14 cellular contexts compared by ENCODE assay signal in the genomic region with DNA sequence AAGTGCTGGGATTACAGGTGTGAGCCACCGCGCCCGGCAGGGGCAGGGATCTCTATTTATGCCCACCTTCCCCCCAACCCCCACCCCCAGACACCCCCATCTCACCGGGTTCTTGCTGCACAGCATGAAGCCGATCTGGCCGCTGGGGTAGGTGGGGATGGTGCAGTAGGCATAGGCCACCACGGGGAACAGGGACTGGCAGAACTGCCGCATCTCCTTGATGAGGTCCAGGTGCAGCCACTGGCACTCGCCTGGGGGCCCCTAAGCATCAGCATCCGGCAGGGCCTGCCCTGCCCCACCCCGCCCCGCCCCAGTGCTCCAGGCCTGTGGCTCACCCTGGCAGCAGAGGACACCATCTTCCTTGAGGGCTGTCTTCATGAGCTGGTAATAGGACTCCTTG.
DNase-seq lines count a peak whose midpoint lies in the region; ATAC-seq and TF ChIP-seq lines count a peak whose summit lies in the region.
"Had no signal": no experiment of that assay in that cellular context is flagged by ENCODE, and none has a peak within 500 bp of the region (broad histone marks: within the 10 kb centered on the region; RNA-seq: fewer than 3 reads in every experiment).

No MANE protein-coding gene starts in this region.

- ATAC-seq in HG03521 (IDR thresholded peaks at IDR 0.05; ENCODE audit: unreplicated experiment), result no peak
- ATAC-seq: HCT116 had no signal

- DNase-seq in RWPE1 (ENCODE audit: low spot score), result no peak
- peak; percentile 2 for DNase-seq in iPS-NIHi7 (ENCODE audit: extremely low spot score)
- no peak for DNase-seq in activated CD8-positive, alpha-beta memory T cell treated with anti-CD3 and anti-CD28 coated beads, Interleukin-2, amount 50 U/mL, for 48 hours
- DNase-seq in cerebellar nuclear complex (lab: John Stamatoyannopoulos, UW), result no peak
- DNase-seq: C1 segment of cervical spinal cord; Calu3; CD4-positive, alpha-beta memory T cell; COR-L47; DMS153; DND-41; H9 had no signal

- POLR2A ChIA-PET in RWPE1 (lab: Yijun Ruan, JAX; ENCODE audit: low non-redundant PET), result interaction anchor here (0.6 to 0.7 kb wide), 2 partner anchors 74 to 185 kb away, joined by 3 to 5 read pairs; a partner anchor contains a TSS

- TF ChIP-seq CTCF in 22Rv1 (IDR thresholded peaks at IDR 0.05), result no peak
- TF ChIP-seq CTCF in RWPE1 (conservative IDR thresholded peaks at IDR 0.05; ENCODE audit: low read depth), result no peak

- CTCF ChIA-PET in RWPE1 (lab: Yijun Ruan, JAX), result interaction anchor here (3.7 kb wide), 1 partner anchor 18 kb away, joined by 22 read pairs; no protein-coding TSS in a partner anchor

- 0 out of 2 replicates have a peak overlapping the region, but pooled peaks have one; percentile 2 for H3K27ac ChIP-seq in 22Rv1
- peak overlapping the region; percentile 76 for H3K27ac ChIP-seq in RWPE1
